9 cellular contexts compared by ENCODE assay signal in the genomic region with DNA sequence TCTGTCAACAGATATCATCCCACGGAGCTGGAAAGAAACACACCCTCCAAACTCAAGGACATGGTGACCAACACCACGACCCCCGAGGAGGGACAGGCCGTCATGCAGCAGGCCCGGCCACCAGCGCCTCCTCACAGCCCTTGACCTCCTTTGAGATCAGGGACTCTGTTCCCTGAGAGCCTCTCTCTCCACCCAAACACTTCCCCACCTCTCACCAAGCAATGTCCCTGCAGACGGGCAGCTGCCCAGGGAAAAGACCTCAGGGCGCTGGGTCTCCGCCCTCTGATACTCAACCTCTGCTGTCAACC. TPM values are rescaled to one million over a fixed set of nuclear protein-coding genes. Genes with fewer than 3 reads are reported as not detected.
DNase-seq lines count a peak whose midpoint lies in the region; ATAC-seq, FAIRE-seq and TF ChIP-seq lines count a peak whose summit lies in the region.
"Had no signal": no experiment of that assay in that cellular context is flagged by ENCODE, and none has a peak within 500 bp of the region (broad histone marks: within the 10 kb centered on the region; RNA-seq: fewer than 3 reads in every experiment).

No MANE protein-coding gene starts in this region.

- H2BK15ac ChIP-seq in IMR-90 (ENCODE audit: low read depth, low read length) (no peak overlapping the region), neuronal stem cell (ENCODE audit: low read length) (no peak overlapping the region)

- H3K36me3 Mint-ChIP-seq in CD4-positive, alpha-beta memory T cell, result no peaks in the 10 kb centered on the region

- no peak overlapping the region for H3K14ac ChIP-seq in IMR-90 (replicated peaks; ENCODE audit: low read depth, low read length)
- no peak overlapping the region for H3K14ac ChIP-seq in neuronal stem cell (ENCODE audit: low read length)

- ATAC-seq in IMR-90 (ENCODE audit: low read depth), result no peak
- no peak for ATAC-seq in K562

- H3K56ac ChIP-seq in IMR-90 (ENCODE audit: extremely low read depth, insufficient read depth, low read length), result no peak overlapping the region

- no peak overlapping the region for H3K4me3 ChIP-seq in CD4-positive, alpha-beta memory T cell (ENCODE audit: low read length in 2 of 2)
- no peak overlapping the region for H3K4me3 ChIP-seq in IMR-90 (ENCODE audit: insufficient read depth, low read depth, low read length)
- H3K4me3 ChIP-seq in K562, result no peak overlapping the region
- peak overlapping the region in 1 of 2 donors; percentile 12 for H3K4me3 ChIP-seq in neuronal stem cell (ENCODE audit: low read length in 2 of 2)
- H3K4me3 ChIP-seq in OCI-LY7 (ENCODE audit: low read depth, low read length, poor library complexity, severe bottlenecking), result no peak overlapping the region

- H4K91ac ChIP-seq in IMR-90 (ENCODE audit: insufficient read depth, low read depth, low read length) (no peak overlapping the region), neuronal stem cell (ENCODE audit: low read depth, low read length, poor library complexity) (no peak overlapping the region)

- H3K9me3 ChIP-seq in CD4-positive, alpha-beta memory T cell (ENCODE audit: control insufficient read depth in 1 of 2, low read length in 2 of 2), result no peaks in the 10 kb centered on the region
- H3K9me3 ChIP-seq in IMR-90 (ENCODE audit: control insufficient read depth, insufficient read depth, low read length) (no peaks in the 10 kb centered on the region), K562 (replicated peaks; ENCODE audit: control insufficient read depth, insufficient read depth, low read depth, low read length) (no peaks in the 10 kb centered on the region), neuronal stem cell (replicated peaks in 1 of 2; ENCODE audit: control insufficient read depth in 2 of 2, insufficient read depth in 1 of 2, low read depth in 1 of 2, low read length in 2 of 2) (peaks cover 2 to 6% of the 10 kb centered on the region in 2 donors), OCI-LY7 (ENCODE audit: low read length) (no peaks in the 10 kb centered on the region)

- peak overlapping the region; percentile 35 for H3K27ac ChIP-seq in CD4-positive, alpha-beta memory T cell (ENCODE audit: low read depth, low read length)
- H3K27ac ChIP-seq in IMR-90 (ENCODE audit: insufficient read depth, low read length) (no peak overlapping the region), K562 (ENCODE audit: extremely low read depth, low read depth, low read length) (no peak overlapping the region), neuronal stem cell (replicated peaks; ENCODE audit: low read length) (no peak overlapping the region), OCI-LY7 (ENCODE audit: low read depth, low read length, poor library complexity, severe bottlenecking) (no peak overlapping the region)

- DNase-seq in CD4-positive, alpha-beta memory T cell, result no peak
- DNase-seq in IMR-90, result no peak
- DNase-seq in K562 (ENCODE audit: extremely low read depth in 1 of 4, low spot score in 3 of 4), result no peak
- DNase-seq in neuronal stem cell (ENCODE audit: low spot score), result no peak
- no peak for DNase-seq in OCI-LY7 (ENCODE audit: low spot score)
- no peak for DNase-seq in NCI-H2081 (lab: John Stamatoyannopoulos, UW)
- no peak for DNase-seq in NAMALWA (ENCODE audit: low spot score)
- DNase-seq: erythroblast had no signal

- H3K36me3 ChIP-seq in CD4-positive, alpha-beta memory T cell (ENCODE audit: insufficient read depth, low read length), result no peaks in the 10 kb centered on the region
- H3K36me3 ChIP-seq in IMR-90 (ENCODE audit: control insufficient read depth, insufficient read depth, low read length), result no peaks in the 10 kb centered on the region
- no peaks in the 10 kb centered on the region for H3K36me3 ChIP-seq in K562 (ENCODE audit: control insufficient read depth, insufficient read depth, low read length)
- H3K36me3 ChIP-seq in neuronal stem cell (replicated peaks in 1 of 2; ENCODE audit: control insufficient read depth in 2 of 2, insufficient read depth in 2 of 2, low read length in 2 of 2), result no peaks in the 10 kb centered on the region
- no peaks in the 10 kb centered on the region for H3K36me3 ChIP-seq in OCI-LY7 (ENCODE audit: insufficient read depth, low read length)

- no peaks in the 10 kb centered on the region for H3K27me3 ChIP-seq in CD4-positive, alpha-beta memory T cell (ENCODE audit: insufficient read depth, low read length)
- no peaks in the 10 kb centered on the region for H3K27me3 ChIP-seq in IMR-90 (ENCODE audit: control insufficient read depth, insufficient read depth, low read length)
- H3K27me3 ChIP-seq in K562 (ENCODE audit: control insufficient read depth in 2 of 2, insufficient read depth in 2 of 2, low read length in 2 of 2), result no peaks in the 10 kb centered on the region
- no peaks in the 10 kb centered on the region for H3K27me3 ChIP-seq in neuronal stem cell (ENCODE audit: control insufficient read depth in 3 of 3, insufficient read depth in 3 of 3, low read depth in 1 of 3, low read length in 3 of 3)

- H2BK5ac ChIP-seq in IMR-90 (ENCODE audit: low read depth, low read length, poor library complexity, severe bottlenecking) (no peak overlapping the region), neuronal stem cell (ENCODE audit: low read length) (no peak overlapping the region)

- no peak overlapping the region for H2AK5ac ChIP-seq in IMR-90 (ENCODE audit: low read depth, low read length)
- H2AK5ac ChIP-seq in neuronal stem cell (ENCODE audit: low read depth, low read length), result no peak overlapping the region

- H2AFZ ChIP-seq in IMR-90 (replicated peaks; ENCODE audit: low read length, poor library complexity) (peak overlapping the region; percentile 90), K562 (ENCODE audit: low read depth, low read length) (peak overlapping the region; percentile 73; the same call in 1 of the 2 replicates), neuronal stem cell (ENCODE audit: low read length) (peak overlapping the region; percentile 72), OCI-LY7 (ENCODE audit: low read length) (no peak overlapping the region)

- no peak overlapping the region for H3K4ac ChIP-seq in IMR-90 (ENCODE audit: low read depth, low read length)
- no peak overlapping the region for H3K4ac ChIP-seq in neuronal stem cell (ENCODE audit: low read length)

- H3K4me1 Mint-ChIP-seq in CD4-positive, alpha-beta memory T cell, result peaks cover 15 to 31% (median 20%) of the 10 kb centered on the region in 4 donors

- TF ChIP-seq CTCF in IMR-90 (conservative IDR thresholded peaks at IDR 0.05; ENCODE audit: low read depth, low read length), result no peak
- TF ChIP-seq CTCF in K562 (IDR thresholded peaks at IDR 0.05 in 2 of 3, conservative IDR thresholded peaks at IDR 0.05 in 1 of 3; ENCODE audit: insufficient read depth in 2 of 3, low read depth in 1 of 3, low read length in 3 of 3), result no peak
- TF ChIP-seq CTCF in OCI-LY7 (conservative IDR thresholded peaks at IDR 0.05; ENCODE audit: low read length), result no peak

- peaks cover 23% of the 10 kb centered on the region for H3K4me1 ChIP-seq in CD4-positive, alpha-beta memory T cell (ENCODE audit: insufficient read depth, low read length)
- H3K4me1 ChIP-seq in IMR-90 (ENCODE audit: control insufficient read depth, insufficient read depth, low read length), result peaks cover 5% of the 10 kb centered on the region
- peaks cover 0 to 21% of the 10 kb centered on the region in 2 experiments; a peak in 2 of 5 replicates for H3K4me1 ChIP-seq in K562 (replicated peaks in 1 of 2; ENCODE audit: control insufficient read depth in 2 of 2, insufficient read depth in 2 of 2, low read length in 2 of 2)
- H3K4me1 ChIP-seq in neuronal stem cell (ENCODE audit: control insufficient read depth in 2 of 2, insufficient read depth in 1 of 2, low read depth in 1 of 2, low read length in 2 of 2), result no peaks in the 10 kb centered on the region
- no peaks in the 10 kb centered on the region for H3K4me1 ChIP-seq in OCI-LY7 (ENCODE audit: insufficient read depth, low read length, poor library complexity, severe bottlenecking)

- no peak overlapping the region for H3K4me2 ChIP-seq in IMR-90 (ENCODE audit: low read depth, low read length)
- H3K4me2 ChIP-seq in K562 (ENCODE audit: insufficient read depth, low read length), result no peak overlapping the region
- H3K4me2 ChIP-seq in neuronal stem cell (ENCODE audit: insufficient read depth, low read length, poor library complexity, severe bottlenecking), result no peak overlapping the region
- no peak overlapping the region for H3K4me2 ChIP-seq in OCI-LY7 (ENCODE audit: low read length)

- peak overlapping the region in 6 of 8 donors; percentile 13 to 79 (median 62) for H3K4me3 Mint-ChIP-seq in CD4-positive, alpha-beta memory T cell

- H4K8ac ChIP-seq in IMR-90 (ENCODE audit: low read depth in 2 of 2, low read length in 2 of 2) (peak overlapping the region; percentile 97 to 100; a peak in 3 of 4 replicates), neuronal stem cell (ENCODE audit: low read depth, low read length) (no peak overlapping the region)

- H3K9me1 ChIP-seq in IMR-90 (ENCODE audit: insufficient read depth, low read length), result no peaks in the 10 kb centered on the region
- no peaks in the 10 kb centered on the region for H3K9me1 ChIP-seq in K562 (ENCODE audit: control insufficient read depth, insufficient read depth, low read length)

- TF ChIP-seq EP300 in K562 (IDR thresholded peaks at IDR 0.05; ENCODE audit: low read length), result no peak

- POLR2A ChIA-PET in CD4-positive, alpha-beta memory T cell (lab: Charles Lee; ENCODE audit: partially characterized antibody), result interaction anchor here (4.0 kb wide), 1 partner anchor 10 kb away, joined by 19 read pairs; a partner anchor contains a TSS
- POLR2A ChIA-PET in IMR-90 (lab: Charles Lee; ENCODE audit: unreplicated experiment) (no interaction called here), K562 (lab: Yijun Ruan, JAX) (interaction anchor here (1.0 kb wide), 1 partner anchor 43 kb away, joined by 3 read pairs; no protein-coding TSS in a partner anchor), OCI-LY7 (lab: Charles Lee) (interaction anchor here (0.7 to 1.3 kb wide), 3 partner anchors 9 to 345 kb away, joined by 3 to 6 read pairs (median 4); a partner anchor contains a TSS)

- no peak for FAIRE-seq in K562 (lab: Jason Lieb, UNC)

- no peak overlapping the region for H2BK12ac ChIP-seq in neuronal stem cell (ENCODE audit: low read length)

- no peaks in the 10 kb centered on the region for H4K20me1 ChIP-seq in IMR-90 (ENCODE audit: insufficient read depth, low read length)
- H4K20me1 ChIP-seq in K562 (replicated peaks; ENCODE audit: control insufficient read depth, insufficient read depth, low read length), result no peaks in the 10 kb centered on the region
- H4K20me1 ChIP-seq in OCI-LY7 (ENCODE audit: insufficient read depth, low read length), result no peaks in the 10 kb centered on the region

- no peak overlapping the region for H2BK20ac ChIP-seq in IMR-90 (ENCODE audit: low read depth, low read length)

- in situ Hi-C loops in IMR-90 (cut with MboI; ENCODE audit: low sequenced_read_pairs), result no loop called here
- in situ Hi-C loops in K562 (cut with MboI), result no loop called here

- H3K9ac ChIP-seq in IMR-90 (ENCODE audit: low read depth, low read length), result no peak overlapping the region
- H3K9ac ChIP-seq in K562 (ENCODE audit: insufficient read depth in 1 of 2, low read depth in 2 of 2, low read length in 2 of 2), result no peak overlapping the region
- no peak overlapping the region for H3K9ac ChIP-seq in neuronal stem cell (ENCODE audit: low read depth, low read length, poor library complexity)

- H2BK120ac ChIP-seq in IMR-90 (ENCODE audit: low read depth, low read length) (no peak overlapping the region), neuronal stem cell (ENCODE audit: low read depth, low read length) (no peak overlapping the region)

- WGBS in IMR-90 (ENCODE audit: extremely low coverage in 2 of 2, insufficient read length in 1 of 2), 2 experiments, result 80% methylated on average over 1 of the region's 9 CpGs; no CpG with 5 or more reads in 1 of the 2 experiments
- 26% methylated on average over 7 of the region's 9 CpGs for WGBS in K562 (ENCODE audit: insufficient coverage, low coverage, missing lambda C conversion rate)
- no CpG with 5 or more reads among the region's 9 CpGs for WGBS in neuronal stem cell (ENCODE audit: extremely low coverage in 2 of 2, insufficient read length in 2 of 2, insufficient replicate concordance in 1 of 2), 2 donors

- intact Hi-C loops in CD4-positive, alpha-beta memory T cell (cut with micrococcal nuclease), result no loop called here
- intact Hi-C loops in IMR-90 (cut with micrococcal nuclease), result loop anchor here (1.0 kb wide), 1 partner anchor 10 kb away; a partner anchor contains a TSS
- intact Hi-C loops in K562 (cut with micrococcal nuclease), result no loop called here
- intact Hi-C loops in OCI-LY7 (cut with micrococcal nuclease; ENCODE audit: unreplicated experiment), result no loop called here

- dilution Hi-C loops in IMR-90 (cut with HindIII; ENCODE audit: low sequenced_read_pairs, unreplicated experiment), result no loop called here

- H3K23ac ChIP-seq in IMR-90 (ENCODE audit: low read depth, low read length) (no peak overlapping the region), neuronal stem cell (ENCODE audit: low read depth, low read length, poor library complexity) (no peak overlapping the region)

- H3K27me3 Mint-ChIP-seq in CD4-positive, alpha-beta memory T cell, result no peaks in the 10 kb centered on the region

- CTCF ChIA-PET in CD4-positive, alpha-beta memory T cell (lab: Charles Lee; ENCODE audit: partially characterized antibody), result no interaction called here
- CTCF ChIA-PET in IMR-90 (lab: Yijun Ruan, JAX) (no interaction called here), K562 (lab: Yijun Ruan, JAX; ENCODE audit: low intra/inter-chr PET ratio) (no interaction called here), OCI-LY7 (lab: Charles Lee; ENCODE audit: unreplicated experiment) (no interaction called here)

- no peaks in the 10 kb centered on the region for H3K79me1 ChIP-seq in IMR-90 (ENCODE audit: low read depth in 1 of 2, low read length in 2 of 2)
- H3K79me1 ChIP-seq in neuronal stem cell (ENCODE audit: low read depth, low read length), result peaks cover 3% of the 10 kb centered on the region

- no peak overlapping the region for H3K18ac ChIP-seq in IMR-90 (ENCODE audit: low read depth, low read length)
- H3K18ac ChIP-seq in neuronal stem cell (ENCODE audit: low read length), result no peak overlapping the region

- BruUV-seq in IMR-90 (replicated peaks; lab: Mats Ljungman, UMichigan) (no TSS peak), K562 (replicated peaks; lab: Mats Ljungman, UMichigan) (no TSS peak), OCI-LY7 (replicated peaks; lab: Mats Ljungman, UMichigan) (no TSS peak)

- H3K79me2 ChIP-seq in K562 (ENCODE audit: control insufficient read depth, insufficient read depth, low read length) (no peaks in the 10 kb centered on the region), OCI-LY7 (ENCODE audit: insufficient read depth, low read depth, low read length) (no peaks in the 10 kb centered on the region)

- no peak for TF ChIP-seq POLR2A in IMR-90 (IDR thresholded peaks at IDR 0.05; ENCODE audit: low read depth, low read length)
- no peak for TF ChIP-seq POLR2A in K562 (conservative IDR thresholded peaks at IDR 0.05)

- peak overlapping the region in 4 of 7 donors; percentile 62 to 93 (median 86) for H3K27ac Mint-ChIP-seq in CD4-positive, alpha-beta memory T cell

- TF ChIP-seq RAD21 in IMR-90 (IDR thresholded peaks at IDR 0.05; ENCODE audit: low read length) (no peak), K562 (CRISPR knock-in tag; conservative IDR thresholded peaks at IDR 0.05 in 1 of 2, IDR thresholded peaks at IDR 0.05 in 1 of 2) (no peak)

- H3K9me2 ChIP-seq in OCI-LY7 (ENCODE audit: insufficient read depth, low read length), result no peaks in the 10 kb centered on the region

- peak overlapping the region; percentile 100 for H4K5ac ChIP-seq in IMR-90 (ENCODE audit: low read depth, low read length)

- peak overlapping the region; percentile 70 for H2AK9ac ChIP-seq in IMR-90 (replicated peaks; ENCODE audit: low read depth, low read length, poor library complexity)

- H3K9me3 Mint-ChIP-seq in CD4-positive, alpha-beta memory T cell, result peaks cover 0 to 4% (median 0%) of the 10 kb centered on the region in 8 donors

RNA-seq across cellular contexts. Expression of a gene that starts 10.0 kb away (rescaled TPM):
- under 1 TPM; 0.73 to 0.75 TPM for total RNA-seq in CD4-positive, alpha-beta memory T cell
- not detected for polyA plus RNA-seq in CD4-positive, alpha-beta memory T cell
- total RNA-seq in IMR-90 (2012; rRNA removed), result not detected in 2 replicates
- polyA plus RNA-seq in IMR-90 (2012; rRNA removed), result 0.03 TPM in 1 of 2 replicates, not detected in the other
- 0.03 TPM in 1 of 2 replicates, not detected in the other for polyA plus RNA-seq in IMR-90 (2012; cell fraction: cytosol; rRNA removed)
- 0.15 and 0.17 TPM in 2 replicates for polyA plus RNA-seq in IMR-90 (2012; cell fraction: nucleus; rRNA removed; ENCODE audit: low replicate concordance)
- 0.12 and 0.65 TPM in 2 replicates for total RNA-seq in K562 (2011; cell fraction: chromatin; rRNA removed; ENCODE audit: low replicate concordance)
- not detected in 2 replicates for total RNA-seq in K562 (2011; cell fraction: nucleolus; rRNA removed)
- total RNA-seq in K562 (2011; cell fraction: nucleoplasm; rRNA removed), result 0.23 and 0.37 TPM in 2 replicates
- 0.20 TPM in 1 of 2 replicates, not detected in the other for total RNA-seq in K562 (2014; rRNA removed)
- total RNA-seq in K562 (2014; rRNA removed; fragmentation: Illumina TruSeq; extraction: Trizol), result not detected in 2 replicates
- total RNA-seq in K562 (2015; rRNA removed; fragmentation: Illumina TruSeq; extraction: Trizol), result 0.08 TPM in 1 of 2 replicates, not detected in the other
- total RNA-seq in K562 (2021), result not detected in 2 replicates
- polyA plus RNA-seq in K562 (2011; rRNA removed), result not detected in 2 replicates
- not detected in 2 replicates for polyA plus RNA-seq in K562 (2011; cell fraction: cytosol; rRNA removed)
- polyA plus RNA-seq in K562 (2011; cell fraction: nucleus; rRNA removed), result not detected in 2 replicates
- 0.09 and 0.29 TPM in 2 replicates for polyA plus RNA-seq in K562 (2012)
- polyA plus RNA-seq in K562 (2014; fragmentation: Illumina TruSeq; extraction: Trizol), result not detected in 2 replicates
- not detected for polyA plus RNA-seq in K562 (2014; fragmentation: Nextera tagmentation; extraction: Ambion mirVana)
- polyA plus RNA-seq in K562 (2014; rRNA removed), result not detected in 2 replicates
- polyA minus RNA-seq in K562 (2011; rRNA and poly(A)+ RNA removed), result not detected in 2 replicates
- not detected in 2 replicates for polyA minus RNA-seq in K562 (2011; cell fraction: cytosol; rRNA and poly(A)+ RNA removed)
- polyA minus RNA-seq in K562 (2011; cell fraction: nucleus; rRNA and poly(A)+ RNA removed), result not detected in 2 replicates
- 0.06 TPM for polyA plus RNA-seq in neuronal stem cell (2013, experiment 1 of 2)
- polyA plus RNA-seq in neuronal stem cell (2013, experiment 2 of 2), result 0.03 TPM
- 0.54 TPM in 1 of 2 replicates, not detected in the other for total RNA-seq in OCI-LY7 (2014; rRNA removed; shearing (Covaris generic))
- total RNA-seq in OCI-LY7 (2022), result 1.7 and 2.2 TPM in 2 replicates
- total RNA-seq: Daoy had no signal

RNA-seq across cellular contexts. Expression of a gene that starts 10.6 kb away (rescaled TPM):
- 10 to 100 TPM; 50.8 to 53.3 TPM for total RNA-seq in CD4-positive, alpha-beta memory T cell
- 10 to 100 TPM; 18.2 to 19.4 TPM for polyA plus RNA-seq in CD4-positive, alpha-beta memory T cell
- 9.5 and 11.1 TPM in 2 replicates for total RNA-seq in IMR-90 (2012; rRNA removed)
- polyA plus RNA-seq in IMR-90 (2012; rRNA removed), result 5.9 and 9.1 TPM in 2 replicates
- polyA plus RNA-seq in IMR-90 (2012; cell fraction: cytosol; rRNA removed), result 2.5 and 3.9 TPM in 2 replicates
- polyA plus RNA-seq in IMR-90 (2012; cell fraction: nucleus; rRNA removed; ENCODE audit: low replicate concordance), result 8.5 and 43.6 TPM in 2 replicates
- total RNA-seq in K562 (2011; cell fraction: chromatin; rRNA removed; ENCODE audit: low replicate concordance), result 0.21 and 1.0 TPM in 2 replicates
- 0.33 and 0.53 TPM in 2 replicates for total RNA-seq in K562 (2011; cell fraction: nucleolus; rRNA removed)
- 1.1 TPM in 2 replicates for total RNA-seq in K562 (2011; cell fraction: nucleoplasm; rRNA removed)
- total RNA-seq in K562 (2014; rRNA removed), result 0.20 TPM in 1 of 2 replicates, not detected in the other
- total RNA-seq in K562 (2014; rRNA removed; fragmentation: Illumina TruSeq; extraction: Trizol), result 0.29 and 0.44 TPM in 2 replicates
- 0.18 and 0.19 TPM in 2 replicates for total RNA-seq in K562 (2015; rRNA removed; fragmentation: Illumina TruSeq; extraction: Trizol)
- total RNA-seq in K562 (2021), result 0.24 and 0.56 TPM in 2 replicates
- 0.09 and 0.95 TPM in 2 replicates for polyA plus RNA-seq in K562 (2011; rRNA removed)
- polyA plus RNA-seq in K562 (2011; cell fraction: cytosol; rRNA removed), result 0.01 and 0.03 TPM in 2 replicates
- 0.39 and 0.97 TPM in 2 replicates for polyA plus RNA-seq in K562 (2011; cell fraction: nucleus; rRNA removed)
- polyA plus RNA-seq in K562 (2012), result 0.33 and 0.62 TPM in 2 replicates
- 0.30 and 0.39 TPM in 2 replicates for polyA plus RNA-seq in K562 (2014; fragmentation: Illumina TruSeq; extraction: Trizol)
- polyA plus RNA-seq in K562 (2014; fragmentation: Nextera tagmentation; extraction: Ambion mirVana), result under 1 TPM; 0.08 to 0.10 TPM
- 0.22 and 1.0 TPM in 2 replicates for polyA plus RNA-seq in K562 (2014; rRNA removed)
- polyA minus RNA-seq in K562 (2011; rRNA and poly(A)+ RNA removed), result 0.15 and 0.32 TPM in 2 replicates
- not detected in 2 replicates for polyA minus RNA-seq in K562 (2011; cell fraction: cytosol; rRNA and poly(A)+ RNA removed)
- 0.11 and 0.13 TPM in 2 replicates for polyA minus RNA-seq in K562 (2011; cell fraction: nucleus; rRNA and poly(A)+ RNA removed)
- 27.5 TPM for polyA plus RNA-seq in neuronal stem cell (2013, experiment 1 of 2)
- 28.6 TPM for polyA plus RNA-seq in neuronal stem cell (2013, experiment 2 of 2)
- 23.9 and 24.6 TPM in 2 replicates for total RNA-seq in OCI-LY7 (2014; rRNA removed; shearing (Covaris generic))
- total RNA-seq in OCI-LY7 (2022), result 26.9 and 30.3 TPM in 2 replicates
